Comparison of ENCODE assay signal across 9 cellular contexts in genomic region chr3:187012609-187013051, GRCh38.
DNase-seq lines count a peak whose midpoint lies in the region; ATAC-seq, FAIRE-seq and TF ChIP-seq lines count a peak whose summit lies in the region.
"Had no signal": no experiment of that assay in that cellular context is flagged by ENCODE, and none has a peak within 500 bp of the region (broad histone marks: within the 10 kb centered on the region; RNA-seq: fewer than 3 reads in every experiment).

No MANE protein-coding gene starts in this region.

- peaks cover 15% of the 10 kb centered on the region for H3K4me1 Mint-ChIP-seq in endothelial cell (ENCODE audit: unreplicated experiment)

- ATAC-seq in GM18511 (IDR thresholded peaks at IDR 0.05; ENCODE audit: unreplicated experiment) = peak; percentile 21
- peak; percentile 78 to 85 for ATAC-seq in activated CD4-positive, CD25-positive, alpha-beta regulatory T cell treated with anti-CD3 and anti-CD28 coated beads, Interleukin-2, amount 50 U/mL, for 24 hours
- ATAC-seq: HCT116 had no signal

- no peak for TF ChIP-seq CTCF in endothelial cell (IDR thresholded peaks at IDR 0.05; ENCODE audit: unreplicated experiment)
- TF ChIP-seq CTCF in D721Med (IDR thresholded peaks at IDR 0.05; ENCODE audit: insufficient read depth, missing control alignments) = no peak

- H3K36me3 Mint-ChIP-seq in endothelial cell (ENCODE audit: low read depth, unreplicated experiment) = peaks cover 15% of the 10 kb centered on the region

- H3K27me3 Mint-ChIP-seq in endothelial cell (ENCODE audit: unreplicated experiment) = peaks cover 2% of the 10 kb centered on the region

- peak overlapping the region; percentile 76 for H3K4me3 Mint-ChIP-seq in endothelial cell (ENCODE audit: unreplicated experiment)

- H3K27ac Mint-ChIP-seq in endothelial cell (ENCODE audit: unreplicated experiment) = peak overlapping the region; percentile 57

- DNase-seq in endothelial cell (ENCODE audit: low spot score) = peak; percentile 14
- peak; percentile 49 for DNase-seq in stimulated activated CD4-positive, alpha-beta T cell treated with anti-CD3 and anti-CD28 coated beads, Interleukin-12 subunit alpha, Interleukin-12 subunit beta, amount 100 ng/mL, for 4 hours
- DNase-seq in NCI-H510A (lab: John Stamatoyannopoulos, UW) = no peak
- no peak for DNase-seq in Kasumi-1 (lab: John Stamatoyannopoulos, UW)
- no peak for DNase-seq in D721Med (ENCODE audit: insufficient read length, low spot score)
- no peak for DNase-seq in hippocampal formation (lab: John Stamatoyannopoulos, UW)

- FAIRE-seq in D721Med (lab: Jason Lieb, UNC) = no peak

- no peaks in the 10 kb centered on the region for H3K9me3 Mint-ChIP-seq in endothelial cell (ENCODE audit: unreplicated experiment)

Comparison
In these comparisons a context has a peak if more than half of its experiments do, and no peak if none do; other contexts are left out.
1. DNase-seq: peak in endothelial cell (single experiment) and stimulated activated CD4-positive, alpha-beta T cell treated with anti-CD3 and anti-CD28 coated beads, Interleukin-12 subunit alpha, Interleukin-12 subunit beta, amount 100 ng/mL, for 4 hours (single experiment); none in NCI-H510A (single experiment), Kasumi-1 (0 of 2), D721Med (single experiment) and hippocampal formation (0 of 2).